ENCODE assay signal across 8 cellular contexts in genomic region chr1:241356519-241357365, GRCh38. TPM values are rescaled to one million over a fixed set of nuclear protein-coding genes. Genes with fewer than 3 reads are reported as not detected.
DNase-seq lines count a peak whose midpoint lies in the region; ATAC-seq and TF ChIP-seq lines count a peak whose summit lies in the region.

TSS of gene RGS7 (minus strand) at chr1:241357205.

- H3K4me3 ChIP-seq in iPS-18a (ENCODE audit: low read length), result peak within 1 kb of the TSS; percentile 84

- ATAC-seq in GM18868 (IDR thresholded peaks at IDR 0.05; ENCODE audit: unreplicated experiment), result peak; percentile 72
- peak; percentile 59 for ATAC-seq in HG03066 (IDR thresholded peaks at IDR 0.05; ENCODE audit: low read depth, unreplicated experiment)
- peak; percentile 64 for ATAC-seq in sciatic nerve

- no peak within 1 kb of the TSS for H3K9ac ChIP-seq in iPS-18a (ENCODE audit: low read length)

- H3K27ac Mint-ChIP-seq in brain, result peak within 1 kb of the TSS; percentile 41 to 94 (median 84)

- H3K9me3 Mint-ChIP-seq in brain, result no peaks in the 10 kb centered on the region

- peak within 1 kb of the TSS; percentile 89 to 98 (median 93) for H3K4me3 Mint-ChIP-seq in brain

- peak; percentile 67 for DNase-seq in AG08395 (ENCODE audit: low spot score)
- DNase-seq in NCI-H510A treated with DMSO at 0.1 percent for 48 hours (lab: John Stamatoyannopoulos, UW), result peak; percentile 44
- peak; percentile 60 for DNase-seq in sciatic nerve (ENCODE audit: low spot score)
- DNase-seq in DMS79 (lab: John Stamatoyannopoulos, UW), result no peak

- H3K4me1 ChIP-seq in iPS-18a (ENCODE audit: control insufficient read depth, low read depth, low read length), result peaks cover 4% of the 10 kb centered on the region

- intact Hi-C loops in sciatic nerve (cut with DNase I), result no loop called here

- H3K27ac ChIP-seq in iPS-18a (ENCODE audit: low read length), result no peak within 1 kb of the TSS

- H3K27me3 Mint-ChIP-seq in brain, result peaks cover 30% of the 10 kb centered on the region

- H3K9me3 ChIP-seq in iPS-18a (ENCODE audit: control insufficient read depth, low read depth, low read length), result no peaks in the 10 kb centered on the region

- peaks cover 20% of the 10 kb centered on the region for H3K4me1 Mint-ChIP-seq in brain

- peaks cover 28% of the 10 kb centered on the region for H3K27me3 ChIP-seq in iPS-18a (ENCODE audit: control insufficient read depth, insufficient read depth, low read length)

- no peak for TF ChIP-seq CTCF in brain (conservative IDR thresholded peaks at IDR 0.05)

- H3K36me3 Mint-ChIP-seq in brain, result no peaks in the 10 kb centered on the region

- H3K36me3 ChIP-seq in iPS-18a (ENCODE audit: control insufficient read depth, low read depth, low read length), result no peaks in the 10 kb centered on the region

RNA-seq across cellular contexts. Expression of gene RGS7, which starts in this region (rescaled TPM):
- 12.1 TPM for polyA plus RNA-seq in brain (ENCODE audit: insufficient read depth, low read depth, low replicate concordance)
- total RNA-seq in sciatic nerve, result 2.0 TPM
